Comparison of ENCODE assay signal across 23 cellular contexts in the genomic region with DNA sequence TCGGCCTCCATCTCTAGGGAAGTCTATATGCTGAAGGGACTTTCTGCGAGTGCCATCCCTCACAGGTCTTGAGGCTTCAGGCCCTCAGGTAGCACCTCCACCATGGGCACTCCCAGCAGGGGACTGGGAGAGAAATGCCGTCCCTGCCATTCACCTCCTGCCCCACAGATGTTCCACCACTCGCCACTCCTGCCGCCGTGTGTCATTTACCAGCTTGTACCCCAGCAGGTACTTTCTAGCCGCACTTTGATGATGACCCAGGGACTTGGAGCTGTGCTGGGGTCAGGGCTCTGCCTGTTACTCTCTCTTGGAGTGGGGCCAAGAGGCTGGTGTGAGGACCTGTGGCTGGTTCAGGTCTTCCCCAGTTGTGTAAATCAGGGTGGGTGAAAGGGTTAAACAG. TPM values are rescaled to one million over a fixed set of nuclear protein-coding genes. Genes with fewer than 3 reads are reported as not detected.
A peak's percentile ranks its signal among the peaks of the same experiment; 100 is the strongest.
DNase-seq lines count a peak whose midpoint lies in the region; ATAC-seq, FAIRE-seq and TF ChIP-seq lines count a peak whose summit lies in the region.
"Had no signal": no experiment of that assay in that cellular context is flagged by ENCODE, and none has a peak within 500 bp of the region (broad histone marks: within the 10 kb centered on the region; RNA-seq: fewer than 3 reads in every experiment).

No MANE protein-coding gene starts in this region.

- H3K4me1 Mint-ChIP-seq in activated CD4-positive, alpha-beta memory T cell treated with anti-CD3 and anti-CD28 coated beads, Interleukin-2, amount 10 ng/mL, durations not matched to agents 7 days and 5 days: no peaks in the 10 kb centered on the region
- no peaks in the 10 kb centered on the region for H3K4me1 Mint-ChIP-seq in activated CD4-positive, alpha-beta memory T cell treated with anti-CD3 and anti-CD28 coated beads for 36 hours (ENCODE audit: low read depth)
- no peaks in the 10 kb centered on the region for H3K4me1 Mint-ChIP-seq in stimulated activated naive CD8-positive, alpha-beta T cell treated with anti-CD3 and anti-CD28 coated beads, Interleukin-15, amount 100 ng/mL, for 72 hours

- CTCF ChIA-PET in activated CD4-positive, alpha-beta memory T cell treated with anti-CD3 and anti-CD28 coated beads, Interleukin-2, amount 10 ng/mL, durations not matched to agents 7 days and 5 days (lab: Charles Lee): no interaction called here
- CTCF ChIA-PET in activated CD4-positive, alpha-beta memory T cell treated with anti-CD3 and anti-CD28 coated beads for 36 hours (lab: Charles Lee): no interaction called here

- no peak for ATAC-seq in stimulated activated naive CD8-positive, alpha-beta T cell treated with anti-CD3 and anti-CD28 coated beads, Interleukin-15, amount 100 ng/mL, for 72 hours
- ATAC-seq in stimulated activated naive CD8-positive, alpha-beta T cell treated with anti-CD3 and anti-CD28 coated beads, Interleukin-15, Interleukin-2, amounts not matched to agents 100 U/mL and 50 U/mL, for 24 hours: no peak
- no peak for ATAC-seq in HG03139 (IDR thresholded peaks at IDR 0.05; ENCODE audit: unreplicated experiment)

- H3K9me3 ChIP-seq in kidney (ENCODE audit: control insufficient read depth in 1 of 2, low read length in 2 of 2): no peaks in the 10 kb centered on the region
- H3K9me3 ChIP-seq: BE2C, SJSA1 had no signal

- intact Hi-C loops in activated CD4-positive, alpha-beta memory T cell treated with anti-CD3 and anti-CD28 coated beads for 36 hours (cut with micrococcal nuclease): no loop called here
- intact Hi-C loops in kidney (cut with DNase I): no loop called here

- no peak overlapping the region for H3K4me3 Mint-ChIP-seq in activated CD4-positive, alpha-beta memory T cell treated with anti-CD3 and anti-CD28 coated beads, Interleukin-2, amount 10 ng/mL, durations not matched to agents 7 days and 5 days
- H3K4me3 Mint-ChIP-seq in activated CD4-positive, alpha-beta memory T cell treated with anti-CD3 and anti-CD28 coated beads for 36 hours: no peak overlapping the region
- no peak overlapping the region for H3K4me3 Mint-ChIP-seq in stimulated activated naive CD8-positive, alpha-beta T cell treated with anti-CD3 and anti-CD28 coated beads, Interleukin-15, amount 100 ng/mL, for 72 hours
- H3K4me3 Mint-ChIP-seq: CD4-positive, CD25-positive, alpha-beta regulatory T cell had no signal

- H3K36me3 ChIP-seq in kidney (ENCODE audit: control insufficient read depth in 1 of 2, insufficient read depth in 2 of 2, low read length in 2 of 2): no peaks in the 10 kb centered on the region

- TF ChIP-seq CTCF in kidney (IDR thresholded peaks at IDR 0.05; ENCODE audit: borderline replicate concordance, extremely low read depth, insufficient read depth): no peak

- no peak overlapping the region for H3K4me3 ChIP-seq in kidney (ENCODE audit: low read length in 2 of 2)
- H3K4me3 ChIP-seq: GM23248, PC-9, SJSA1 had no signal

- no peaks in the 10 kb centered on the region for H3K9me3 Mint-ChIP-seq in activated CD4-positive, alpha-beta memory T cell treated with anti-CD3 and anti-CD28 coated beads, Interleukin-2, amount 10 ng/mL, durations not matched to agents 7 days and 5 days
- H3K9me3 Mint-ChIP-seq in activated CD4-positive, alpha-beta memory T cell treated with anti-CD3 and anti-CD28 coated beads for 36 hours: no peaks in the 10 kb centered on the region
- H3K9me3 Mint-ChIP-seq in stimulated activated naive CD8-positive, alpha-beta T cell treated with anti-CD3 and anti-CD28 coated beads, Interleukin-15, amount 100 ng/mL, for 72 hours: no peaks in the 10 kb centered on the region
- H3K9me3 Mint-ChIP-seq: CD4-positive, CD25-positive, alpha-beta regulatory T cell had no signal

- H3K27ac ChIP-seq in kidney (ENCODE audit: low read depth in 2 of 2, low read length in 2 of 2): no peak overlapping the region
- H3K27ac ChIP-seq: GM23248, PC-9, RWPE1, SJSA1 had no signal

- POLR2A ChIA-PET in activated CD4-positive, alpha-beta memory T cell treated with anti-CD3 and anti-CD28 coated beads, Interleukin-2, amount 10 ng/mL, durations not matched to agents 7 days and 5 days (lab: Charles Lee): no interaction called here
- POLR2A ChIA-PET in activated CD4-positive, alpha-beta memory T cell treated with anti-CD3 and anti-CD28 coated beads for 36 hours (lab: Charles Lee): no interaction called here

- H3K9ac ChIP-seq in kidney (ENCODE audit: low read length in 2 of 2): no peak overlapping the region
- H3K9ac ChIP-seq: GM23248 had no signal

- FAIRE-seq in kidney (lab: Jason Lieb, UNC) (no peak), urothelium cell line (lab: Jason Lieb, UNC) (peak; percentile 23)
- FAIRE-seq: A204.1, GM19239 had no signal

- peaks cover 9% of the 10 kb centered on the region for H3K36me3 Mint-ChIP-seq in activated CD4-positive, alpha-beta memory T cell treated with anti-CD3 and anti-CD28 coated beads, Interleukin-2, amount 10 ng/mL, durations not matched to agents 7 days and 5 days (ENCODE audit: low read depth)
- peaks cover 8% of the 10 kb centered on the region for H3K36me3 Mint-ChIP-seq in activated CD4-positive, alpha-beta memory T cell treated with anti-CD3 and anti-CD28 coated beads for 36 hours

- H3K27ac Mint-ChIP-seq in activated CD4-positive, alpha-beta memory T cell treated with anti-CD3 and anti-CD28 coated beads, Interleukin-2, amount 10 ng/mL, durations not matched to agents 7 days and 5 days: no peak overlapping the region
- no peak overlapping the region for H3K27ac Mint-ChIP-seq in activated CD4-positive, alpha-beta memory T cell treated with anti-CD3 and anti-CD28 coated beads for 36 hours
- peak overlapping the region; percentile 4 to 42 for H3K27ac Mint-ChIP-seq in stimulated activated naive CD8-positive, alpha-beta T cell treated with anti-CD3 and anti-CD28 coated beads, Interleukin-15, amount 100 ng/mL, for 72 hours

- DNase-seq in activated CD4-positive, alpha-beta memory T cell treated with anti-CD3 and anti-CD28 coated beads, Interleukin-2, amount 10 ng/mL, durations not matched to agents 7 days and 5 days: peak; percentile 12
- DNase-seq in activated CD4-positive, alpha-beta memory T cell treated with anti-CD3 and anti-CD28 coated beads for 36 hours: no peak
- no peak for DNase-seq in stimulated activated naive CD8-positive, alpha-beta T cell treated with anti-CD3 and anti-CD28 coated beads, Interleukin-15, amount 100 ng/mL, for 72 hours
- DNase-seq in stimulated activated naive CD8-positive, alpha-beta T cell treated with anti-CD3 and anti-CD28 coated beads, Interleukin-15, Interleukin-2, amounts not matched to agents 100 U/mL and 50 U/mL, for 24 hours: no peak
- DNase-seq in kidney (peak; percentile 21), urothelium cell line (ENCODE audit: low spot score) (no peak), putamen (ENCODE audit: low spot score) (no peak)
- DNase-seq: BE2C; CD4-positive, CD25-positive, alpha-beta regulatory T cell; COR-L47; DMS153; GDM1; GM23248; KBM-7; NCI-H1105 treated with DMSO at 0.1 percent for 48 hours; NCI-H226; PC-9 had no signal

- no peaks in the 10 kb centered on the region for H3K4me1 ChIP-seq in kidney (ENCODE audit: control insufficient read depth in 1 of 2, insufficient read depth in 1 of 2, low read depth in 1 of 2, low read length in 2 of 2)
- H3K4me1 ChIP-seq: SJSA1 had no signal

- no peaks in the 10 kb centered on the region for H3K27me3 Mint-ChIP-seq in activated CD4-positive, alpha-beta memory T cell treated with anti-CD3 and anti-CD28 coated beads, Interleukin-2, amount 10 ng/mL, durations not matched to agents 7 days and 5 days
- no peaks in the 10 kb centered on the region for H3K27me3 Mint-ChIP-seq in activated CD4-positive, alpha-beta memory T cell treated with anti-CD3 and anti-CD28 coated beads for 36 hours
- no peaks in the 10 kb centered on the region for H3K27me3 Mint-ChIP-seq in stimulated activated naive CD8-positive, alpha-beta T cell treated with anti-CD3 and anti-CD28 coated beads, Interleukin-15, amount 100 ng/mL, for 72 hours
- H3K27me3 Mint-ChIP-seq: CD4-positive, CD25-positive, alpha-beta regulatory T cell had no signal

RNA-seq across cellular contexts. Expression of a gene that starts 32.5 kb away (rescaled TPM):
- not detected for total RNA-seq in activated CD4-positive, alpha-beta memory T cell treated with anti-CD3 and anti-CD28 coated beads, Interleukin-2, amount 10 ng/mL, durations not matched to agents 7 days and 5 days
- total RNA-seq in activated CD4-positive, alpha-beta memory T cell treated with anti-CD3 and anti-CD28 coated beads for 36 hours: under 1 TPM in 1 of 2 experiments, not detected in 1; 0.07 TPM
- total RNA-seq in kidney: not detected
- polyA plus RNA-seq in kidney (ENCODE audit: insufficient read depth, low read depth, low replicate concordance): not detected
- total RNA-seq: CD4-positive, CD25-positive, alpha-beta regulatory T cell; Daoy; GM23248; PC-9; SJSA1 had no signal
- polyA plus RNA-seq: CD4-positive, CD25-positive, alpha-beta regulatory T cell had no signal

RNA-seq across cellular contexts. Expression of a gene that starts 55.0 kb away (rescaled TPM):
- total RNA-seq in activated CD4-positive, alpha-beta memory T cell treated with anti-CD3 and anti-CD28 coated beads, Interleukin-2, amount 10 ng/mL, durations not matched to agents 7 days and 5 days: 100 to 1,000 TPM; 260 to 264 TPM
- 100 to 1,000 TPM; 345 to 368 TPM for total RNA-seq in activated CD4-positive, alpha-beta memory T cell treated with anti-CD3 and anti-CD28 coated beads for 36 hours
- 104 TPM for total RNA-seq in kidney
- 84.3 TPM for polyA plus RNA-seq in kidney (ENCODE audit: insufficient read depth, low read depth, low replicate concordance)

Comparison
In these comparisons a context has a peak if more than half of its experiments do, and no peak if none do; other contexts are left out.
1. DNase-seq: peak in activated CD4-positive, alpha-beta memory T cell treated with anti-CD3 and anti-CD28 coated beads, Interleukin-2, amount 10 ng/mL, durations not matched to agents 7 days and 5 days (single experiment) and kidney (single experiment); none in activated CD4-positive, alpha-beta memory T cell treated with anti-CD3 and anti-CD28 coated beads for 36 hours (single experiment), stimulated activated naive CD8-positive, alpha-beta T cell treated with anti-CD3 and anti-CD28 coated beads, Interleukin-15, amount 100 ng/mL, for 72 hours (0 of 2), stimulated activated naive CD8-positive, alpha-beta T cell treated with anti-CD3 and anti-CD28 coated beads, Interleukin-15, Interleukin-2, amounts not matched to agents 100 U/mL and 50 U/mL, for 24 hours (single experiment), urothelium cell line (single experiment) and putamen (single experiment).
2. H3K27ac Mint-ChIP-seq: peak in stimulated activated naive CD8-positive, alpha-beta T cell treated with anti-CD3 and anti-CD28 coated beads, Interleukin-15, amount 100 ng/mL, for 72 hours (2 of 2); none in activated CD4-positive, alpha-beta memory T cell treated with anti-CD3 and anti-CD28 coated beads, Interleukin-2, amount 10 ng/mL, durations not matched to agents 7 days and 5 days (single experiment) and activated CD4-positive, alpha-beta memory T cell treated with anti-CD3 and anti-CD28 coated beads for 36 hours (single experiment).